ENCODE assay signal across 23 cellular contexts in genomic region chr7:45098983-45099839, GRCh38. TPM values are rescaled to one million over a fixed set of nuclear protein-coding genes. Genes with fewer than 3 reads are reported as not detected.
A peak's percentile ranks its signal among the peaks of the same experiment; 100 is the strongest.
DNase-seq lines count a peak whose midpoint lies in the region; ATAC-seq and TF ChIP-seq lines count a peak whose summit lies in the region.
"Had no signal": no experiment of that assay in that cellular context is flagged by ENCODE, and none has a peak within 500 bp of the region (broad histone marks: within the 10 kb centered on the region; RNA-seq: fewer than 3 reads in every experiment).

No MANE protein-coding gene starts in this region.

- peaks cover 45% of the 10 kb centered on the region for H3K36me3 Mint-ChIP-seq in GM23338 (ENCODE audit: low read depth)
- H3K36me3 Mint-ChIP-seq in nephron progenitor cell (ENCODE audit: low read depth), result peaks cover 12% of the 10 kb centered on the region

- H3K79me2 ChIP-seq in SK-N-SH (ENCODE audit: insufficient read depth) (peaks cover 2% of the 10 kb centered on the region; the same call in 1 of the 2 replicates), GM23338 (replicated peaks; ENCODE audit: insufficient read depth) (no peaks in the 10 kb centered on the region)
- H3K79me2 ChIP-seq: hepatocyte had no signal

- H3K4me1 ChIP-seq in SK-N-SH (ENCODE audit: control insufficient read depth in 1 of 2, insufficient read depth in 2 of 2, low read depth in 1 of 2, low read length in 1 of 2) (no peaks in the 10 kb centered on the region), GM23338 (ENCODE audit: insufficient read depth) (no peaks in the 10 kb centered on the region)
- H3K4me1 ChIP-seq: neural progenitor cell, SJSA1, tibial artery had no signal

- H2AFZ ChIP-seq in SK-N-SH (ENCODE audit: low read depth) (no peak overlapping the region), GM23338 (no peak overlapping the region)
- H2AFZ ChIP-seq: hepatocyte, neural progenitor cell had no signal

- H3K9me3 Mint-ChIP-seq in GM23338 (no peaks in the 10 kb centered on the region; the same call in 2 of the 3 replicates), nephron progenitor cell (no peaks in the 10 kb centered on the region)
- H3K9me3 Mint-ChIP-seq: neural progenitor cell; T-helper 2 cell treated with Interferon-gamma antibody and Interleukin-4, amounts not matched to agents 5 μg/mL and 100 μg/mL, for 36 hours had no signal

- H3K27ac ChIP-seq in SK-N-SH (ENCODE audit: low read depth in 2 of 2, low read length in 1 of 2) (no peak overlapping the region), GM23338 (ENCODE audit: low read depth) (no peak overlapping the region), epithelial cell of prostate (peak overlapping the region; percentile 67)
- H3K27ac ChIP-seq: C4-2B, hepatocyte, neural progenitor cell, SJSA1, tibial artery had no signal

- H3K36me3 ChIP-seq in SK-N-SH (replicated peaks in 1 of 2; ENCODE audit: control insufficient read depth in 1 of 2, insufficient read depth in 2 of 2, low read length in 1 of 2) (peaks cover 34 to 52% of the 10 kb centered on the region in 2 experiments), GM23338 (ENCODE audit: insufficient read depth) (peaks cover 13% of the 10 kb centered on the region)
- H3K36me3 ChIP-seq: neural progenitor cell had no signal

- H3K27me3 ChIP-seq in SK-N-SH (ENCODE audit: insufficient read depth), result no peaks in the 10 kb centered on the region
- H3K27me3 ChIP-seq in GM23338 (ENCODE audit: insufficient read depth), result no peaks in the 10 kb centered on the region
- H3K27me3 ChIP-seq: hepatocyte, neural progenitor cell, SJSA1, tibial artery had no signal

- TF ChIP-seq CTCF in SK-N-SH (IDR thresholded peaks at IDR 0.05) (no peak), GM23338 (conservative IDR thresholded peaks at IDR 0.05; ENCODE audit: low read depth in 2 of 2) (no peak; a peak in 1 of 4 replicates), nephron progenitor cell (IDR thresholded peaks at IDR 0.05) (no peak)

- CTCF ChIA-PET in SK-N-SH (lab: Yijun Ruan, JAX), result interaction anchor here (1.2 to 1.5 kb wide), 3 partner anchors 9 to 126 kb away, joined by 3 to 4 read pairs (median 3); no protein-coding TSS in a partner anchor

- peaks cover 16% of the 10 kb centered on the region for H3F3A ChIP-seq in SK-N-SH (replicated peaks; ENCODE audit: insufficient read depth)
- peaks cover 15% of the 10 kb centered on the region; the same call in 1 of the 2 replicates for H3F3A ChIP-seq in GM23338 (replicated peaks; ENCODE audit: low read depth)

- POLR2A ChIA-PET in SK-N-SH (lab: Yijun Ruan, JAX), result interaction anchor here (1.2 to 2.3 kb wide), 3 partner anchors 10 to 12 kb away, joined by 3 to 9 read pairs (median 3); partner anchors contain the start of gene TBRG4

- H3K9me3 ChIP-seq in SK-N-SH, result no peaks in the 10 kb centered on the region
- H3K9me3 ChIP-seq: SJSA1 had no signal

- H3K4me3 ChIP-seq in SK-N-SH (ENCODE audit: low read depth in 2 of 2, low read length in 1 of 2) (no peak overlapping the region), GM23338 (no peak overlapping the region)
- H3K4me3 ChIP-seq: hepatocyte, neural progenitor cell, SJSA1, tibial artery had no signal

- 93% methylated on average over 8 of the region's 10 CpGs for WGBS in SK-N-SH (ENCODE audit: low lambda C conversion rate)

- H3K4me2 ChIP-seq in SK-N-SH (no peak overlapping the region), GM23338 (no peak overlapping the region)
- H3K4me2 ChIP-seq: hepatocyte, KMS-11, neural progenitor cell had no signal

- H3K27ac Mint-ChIP-seq in GM23338 (no peak overlapping the region), nephron progenitor cell (peak overlapping the region; percentile 88)
- H3K27ac Mint-ChIP-seq: neural progenitor cell; stimulated activated memory B cell treated with anti-CD40 and anti-IgM and Interleukin-4, amounts not matched to agents 10 μg/mL and 1 μg/mL and 100 μg/mL, for 72 hours; T-helper 2 cell treated with Interferon-gamma antibody and Interleukin-4, amounts not matched to agents 5 μg/mL and 100 μg/mL, for 36 hours had no signal

- DNase-seq in SK-N-SH (no peak), GM23338 (ENCODE audit: low spot score) (peak; percentile 32), epithelial cell of prostate (ENCODE audit: low read depth, low spot score) (no peak), nephron progenitor cell (no peak), retina (no peak)
- DNase-seq: effector memory CD4-positive, alpha-beta T cell; H9; midbrain; NCI-H1092; NCI-H510A treated with DMSO at 0.1 percent for 48 hours had no signal

- H4K20me1 ChIP-seq in SK-N-SH (ENCODE audit: insufficient read depth) (peaks cover 17% of the 10 kb centered on the region), GM23338 (replicated peaks; ENCODE audit: insufficient read depth) (peaks cover 17% of the 10 kb centered on the region)

- H3K4me3 Mint-ChIP-seq in GM23338 (no peak overlapping the region), nephron progenitor cell (no peak overlapping the region)
- H3K4me3 Mint-ChIP-seq: H9; neural progenitor cell; stimulated activated memory B cell treated with anti-CD40 and anti-IgM and Interleukin-4, amounts not matched to agents 10 μg/mL and 1 μg/mL and 100 μg/mL, for 72 hours; T-helper 2 cell treated with Interferon-gamma antibody and Interleukin-4, amounts not matched to agents 5 μg/mL and 100 μg/mL, for 36 hours had no signal

- H3K9ac ChIP-seq in SK-N-SH, result no peak overlapping the region
- H3K9ac ChIP-seq: KMS-11, neural progenitor cell had no signal

- H3K9me2 ChIP-seq in SK-N-SH (no peaks in the 10 kb centered on the region), GM23338 (ENCODE audit: insufficient read depth) (no peaks in the 10 kb centered on the region)

- no peak for TF ChIP-seq RAD21 in SK-N-SH (IDR thresholded peaks at IDR 0.05; ENCODE audit: low read length)

- TF ChIP-seq EP300 in SK-N-SH (IDR thresholded peaks at IDR 0.05; ENCODE audit: borderline replicate concordance in 1 of 2, low read depth in 1 of 2, low read length in 1 of 2), result no peak

- ATAC-seq in SK-N-SH treated with all-trans-retinoic acid at 6 μM for 48 hours (peak; percentile 22), GM23338 (peak; percentile 80), HG03565 (IDR thresholded peaks at IDR 0.05; ENCODE audit: unreplicated experiment) (no peak), HG02970 (IDR thresholded peaks at IDR 0.05; ENCODE audit: low FRiP score, unreplicated experiment) (no peak)

- H3K27me3 Mint-ChIP-seq in GM23338 (ENCODE audit: insufficient read depth, low read depth, poor library complexity) (peaks cover 7% of the 10 kb centered on the region), nephron progenitor cell (ENCODE audit: low read depth, poor library complexity) (no peaks in the 10 kb centered on the region)
- H3K27me3 Mint-ChIP-seq: stimulated activated memory B cell treated with anti-CD40 and anti-IgM and Interleukin-4, amounts not matched to agents 10 μg/mL and 1 μg/mL and 100 μg/mL, for 72 hours had no signal

- H3K4me1 Mint-ChIP-seq in GM23338, result no peaks in the 10 kb centered on the region
- no peaks in the 10 kb centered on the region for H3K4me1 Mint-ChIP-seq in nephron progenitor cell
- H3K4me1 Mint-ChIP-seq: H9; neural progenitor cell; stimulated activated memory B cell treated with anti-CD40 and anti-IgM and Interleukin-4, amounts not matched to agents 10 μg/mL and 1 μg/mL and 100 μg/mL, for 72 hours had no signal

TF ChIP-seq in SK-N-SH treated with all-trans-retinoic acid at 6 μM for 48 hours, 23 proteins besides CTCF, POLR2A, EP300 and RAD21 (continues in another document):
- TF ChIP-seq PPARA (CRISPR knock-in tag; IDR thresholded peaks at IDR 0.05; ENCODE audit: borderline replicate concordance), result no peak

TF ChIP-seq in SK-N-SH, 30 proteins besides CTCF, POLR2A, EP300 and RAD21:
- TF ChIP-seq FOSL2 (IDR thresholded peaks at IDR 0.05; ENCODE audit: borderline replicate concordance, low read depth) (no peak), TEAD4 (IDR thresholded peaks at IDR 0.05; ENCODE audit: borderline replicate concordance, insufficient read depth) (no peak), FOXM1 (IDR thresholded peaks at IDR 0.05; ENCODE audit: low read depth) (no peak), EZH2phosphoT487 (IDR thresholded peaks at IDR 0.05; ENCODE audit: borderline replicate concordance, low read depth) (no peak), SMC3 (IDR thresholded peaks at IDR 0.05; ENCODE audit: low read depth, low read length) (no peak), NFIC (IDR thresholded peaks at IDR 0.05; ENCODE audit: borderline replicate concordance) (no peak)

TF ChIP-seq in GM23338, 12 proteins besides CTCF, POLR2A, EP300 and RAD21:
- no peak for TF ChIP-seq JUNB (IDR thresholded peaks at IDR 0.05; ENCODE audit: unreplicated experiment)
- TF ChIP-seq POLR2AphosphoS5 (IDR thresholded peaks at IDR 0.05; ENCODE audit: low read depth), result no peak
- TF ChIP-seq EZH2 (IDR thresholded peaks at IDR 0.05; ENCODE audit: low read depth, unreplicated experiment), result no peak
- TF ChIP-seq CREB1 (CRISPR knock-in tag; IDR thresholded peaks at IDR 0.05; ENCODE audit: low read depth), result no peak
- no peak for TF ChIP-seq EZH2phosphoT487 (IDR thresholded peaks at IDR 0.05; ENCODE audit: unreplicated experiment)
- no peak for TF ChIP-seq ZNF331 (CRISPR knock-in tag; IDR thresholded peaks at IDR 0.05; ENCODE audit: low read depth)

RNA-seq across cellular contexts. Expression of gene NACAD, which starts 10.4 kb away (rescaled TPM):
- polyA plus RNA-seq in SK-N-SH (2012; rRNA removed) (1.5 and 2.8 TPM in 2 replicates), GM23338 (2016; fragmentation: Nextera tagmentation; extraction: Ambion mirVana) (4.9 and 6.1 TPM in 2 replicates)
- 1.1 and 1.9 TPM in 2 replicates for polyA plus RNA-seq in SK-N-SH (2012; cell fraction: cytosol; rRNA removed)
- polyA plus RNA-seq in SK-N-SH (2012; cell fraction: nucleus; rRNA removed), result 5.8 and 9.2 TPM in 2 replicates
- total RNA-seq in GM23338 (2014; rRNA removed; shearing (Covaris generic)), result 9.9 and 11.2 TPM in 2 replicates

RNA-seq across cellular contexts. Expression of gene TBRG4, which starts 12.3 kb away (rescaled TPM):
- 76.2 and 89.4 TPM in 2 replicates for polyA plus RNA-seq in SK-N-SH (2012; rRNA removed)
- 29.3 and 48.3 TPM in 2 replicates for polyA plus RNA-seq in SK-N-SH (2012; cell fraction: cytosol; rRNA removed)
- polyA plus RNA-seq in SK-N-SH (2012; cell fraction: nucleus; rRNA removed), result 211 and 212 TPM in 2 replicates
- 156 and 162 TPM in 2 replicates for total RNA-seq in GM23338 (2014; rRNA removed; shearing (Covaris generic))
- 72.5 and 82.9 TPM in 2 replicates for polyA plus RNA-seq in GM23338 (2016; fragmentation: Nextera tagmentation; extraction: Ambion mirVana)

RNA-seq across cellular contexts. Expression of gene RAMP3, which starts 58.4 kb away (rescaled TPM):
- not detected in 2 replicates for polyA plus RNA-seq in SK-N-SH (2012; rRNA removed)
- polyA plus RNA-seq in SK-N-SH (2012; cell fraction: cytosol; rRNA removed), result 0.03 and 0.04 TPM in 2 replicates
- not detected in 2 replicates for polyA plus RNA-seq in SK-N-SH (2012; cell fraction: nucleus; rRNA removed)
- 0.35 and 4.6 TPM in 2 replicates for total RNA-seq in GM23338 (2014; rRNA removed; shearing (Covaris generic))
- 1.1 and 2.6 TPM in 2 replicates for polyA plus RNA-seq in GM23338 (2016; fragmentation: Nextera tagmentation; extraction: Ambion mirVana)
- total RNA-seq: A673, hepatocyte, kidney epithelial cell, SJSA1 had no signal
- polyA plus RNA-seq: hepatocyte had no signal

Comparison
In these comparisons a context has a peak if more than half of its experiments do, and no peak if none do; other contexts are left out.
1. ATAC-seq: peak in SK-N-SH treated with all-trans-retinoic acid at 6 μM for 48 hours (single experiment) and GM23338 (single experiment); none in HG03565 (single experiment) and HG02970 (single experiment).